Comparison of ENCODE assay signal across 8 cellular contexts in the genomic region with DNA sequence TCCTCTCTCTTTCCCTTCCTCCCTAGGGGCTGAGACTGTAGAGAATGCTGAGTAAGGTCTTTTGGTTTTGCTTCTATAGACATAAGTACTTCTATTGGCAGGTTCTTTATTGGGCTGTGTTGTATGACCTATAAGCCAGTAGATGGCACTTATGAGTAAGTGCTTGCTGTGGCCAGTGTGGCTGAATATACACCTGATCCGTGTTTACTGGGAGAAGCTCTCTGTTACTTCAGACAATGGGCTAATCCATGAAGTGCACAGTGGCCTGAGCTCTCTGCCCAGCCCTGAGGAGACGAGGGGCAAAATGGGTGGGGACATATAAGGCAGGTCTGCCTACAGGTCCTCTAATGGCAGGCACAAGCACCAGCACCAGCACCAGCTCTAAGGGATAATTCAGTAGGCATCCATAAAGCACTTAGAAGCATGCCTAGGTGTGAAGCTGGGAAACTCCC.
DNase-seq lines count a peak whose midpoint lies in the region; ATAC-seq, FAIRE-seq and TF ChIP-seq lines count a peak whose summit lies in the region.

No MANE protein-coding gene starts in this region.

- no peak overlapping the region for H2AFZ ChIP-seq in PC-3 (ENCODE audit: low read length)

- POLR2A ChIA-PET in PC-3 (lab: Charles Lee; ENCODE audit: unreplicated experiment): no interaction called here

- H3K79me2 ChIP-seq in PC-3 (ENCODE audit: low read length): no peaks in the 10 kb centered on the region

- no peak overlapping the region for H3K4me2 ChIP-seq in PC-3 (ENCODE audit: low read length)

- CTCF ChIA-PET in PC-3 (lab: Charles Lee): interaction anchor here (0.6 to 0.8 kb wide), 3 partner anchors 848 to 1059 kb away, joined by 3 to 7 read pairs (median 4); no protein-coding TSS in a partner anchor

- FAIRE-seq in G401.6 (lab: Jason Lieb, UNC): peak; percentile 33
- no peak for FAIRE-seq in small intestine (lab: Jason Lieb, UNC)

- TF ChIP-seq CTCF in PC-3 (conservative IDR thresholded peaks at IDR 0.05; ENCODE audit: low read depth, low read length): peak; percentile 86

- no TSS peak for BruUV-seq in PC-3 (replicated peaks; lab: Mats Ljungman, UMichigan)

- DNase-seq in PC-3 (peak; percentile 79), fibroblast of peridontal ligament (ENCODE audit: extremely low read depth) (peak; percentile 21), small intestine (peak; percentile 65), activated gamma-delta T cell (lab: John Stamatoyannopoulos, UW) (no peak), HuH-7.5 (ENCODE audit: low spot score) (no peak)

- no peak overlapping the region for H3K9ac ChIP-seq in PC-3 (ENCODE audit: low read length)

- intact Hi-C loops in PC-3 (cut with micrococcal nuclease): loop anchor here (1.0 kb wide), 2 partner anchors 854 to 1059 kb away; no protein-coding TSS in a partner anchor

- H3K4me1 ChIP-seq in PC-3 (ENCODE audit: insufficient read depth, low read length) (no peaks in the 10 kb centered on the region), small intestine (ENCODE audit: control insufficient read depth in 2 of 2, insufficient read depth in 1 of 2, low read depth in 1 of 2, low read length in 1 of 2) (no peaks in the 10 kb centered on the region)

- ATAC-seq in GM21360 (IDR thresholded peaks at IDR 0.05; ENCODE audit: unreplicated experiment) (peak; percentile 95), HG03469 (IDR thresholded peaks at IDR 0.05; ENCODE audit: unreplicated experiment) (peak; percentile 97), PC-3 (peak; percentile 97)

- no peaks in the 10 kb centered on the region for H3K36me3 ChIP-seq in PC-3 (ENCODE audit: low read depth, low read length)
- H3K36me3 ChIP-seq in small intestine (ENCODE audit: control insufficient read depth in 2 of 2, insufficient read depth in 2 of 2, low read length in 2 of 2): no peaks in the 10 kb centered on the region

- H3F3A ChIP-seq in PC-3 (ENCODE audit: low read length, unreplicated experiment): no peaks in the 10 kb centered on the region

- H3K27me3 ChIP-seq in PC-3 (ENCODE audit: low read length): peaks cover 4% of the 10 kb centered on the region; the same call in 1 of the 2 replicates
- H3K27me3 ChIP-seq in small intestine (ENCODE audit: control insufficient read depth in 2 of 2, insufficient read depth in 2 of 2, low read length in 2 of 2): no peaks in the 10 kb centered on the region

- H3K9me3 ChIP-seq in PC-3 (ENCODE audit: low read length) (no peaks in the 10 kb centered on the region), small intestine (ENCODE audit: control insufficient read depth, low read depth) (no peaks in the 10 kb centered on the region)

- H4K20me1 ChIP-seq in PC-3 (ENCODE audit: low read length): no peaks in the 10 kb centered on the region

- H3K4me3 ChIP-seq in PC-3 (ENCODE audit: low read length) (no peak overlapping the region), small intestine (ENCODE audit: low read depth in 1 of 2, low read length in 2 of 2) (no peak overlapping the region)

- 21 to 32% (median 24%) methylated on average over 2 of the region's 2 CpGs for WGBS in small intestine, 3 donors

- no peak overlapping the region for H3K27ac ChIP-seq in PC-3 (ENCODE audit: low read length)
- H3K27ac ChIP-seq in small intestine (ENCODE audit: low read depth in 1 of 2, low read length in 1 of 2): no peak overlapping the region

- no peaks in the 10 kb centered on the region for H3K9me2 ChIP-seq in PC-3 (replicated peaks; ENCODE audit: low read length)

Comparison
In these comparisons a context has a peak if more than half of its experiments do, and no peak if none do; other contexts are left out.
1. DNase-seq: peak in PC-3 (single experiment), fibroblast of peridontal ligament (single experiment) and small intestine (single experiment); none in activated gamma-delta T cell (single experiment) and HuH-7.5 (single experiment).
2. Peak in every context shown above with its lines, with median percentiles within 50 percentile points of each other: ATAC-seq.